In genomic region chr20:37903317-37904007, GRCh38 we compare ENCODE assay signal across 8 cellular contexts. TPM values are rescaled to one million over a fixed set of nuclear protein-coding genes. Genes with fewer than 3 reads are reported as not detected.
A peak's percentile ranks its signal among the peaks of the same experiment; 100 is the strongest.
DNase-seq lines count a peak whose midpoint lies in the region; ATAC-seq and TF ChIP-seq lines count a peak whose summit lies in the region.

No MANE protein-coding gene starts in this region.

- H3K4me1 Mint-ChIP-seq in Calu3 (ENCODE audit: low read depth, unreplicated experiment) (peaks cover 7% of the 10 kb centered on the region), IgD-negative memory B cell (peaks cover 8 to 11% (median 8%) of the 10 kb centered on the region in 3 donors), endothelial cell (ENCODE audit: unreplicated experiment) (peaks cover 9% of the 10 kb centered on the region), osteocyte (ENCODE audit: unreplicated experiment) (peaks cover 48% of the 10 kb centered on the region)

- no peak for ATAC-seq in HG02678 (IDR thresholded peaks at IDR 0.05; ENCODE audit: unreplicated experiment)

- H3K9me3 Mint-ChIP-seq in Calu3 (ENCODE audit: low read depth, unreplicated experiment) (no peaks in the 10 kb centered on the region), IgD-negative memory B cell (peaks cover 0 to 6% (median 0%) of the 10 kb centered on the region in 3 donors), endothelial cell (ENCODE audit: unreplicated experiment) (no peaks in the 10 kb centered on the region), osteocyte (ENCODE audit: unreplicated experiment) (no peaks in the 10 kb centered on the region)

- H3K4me3 Mint-ChIP-seq in Calu3 (ENCODE audit: low read depth, unreplicated experiment) (peak overlapping the region; percentile 55), IgD-negative memory B cell (peak overlapping the region; percentile 28 to 91 (median 80)), endothelial cell (ENCODE audit: unreplicated experiment) (peak overlapping the region; percentile 92), osteocyte (ENCODE audit: unreplicated experiment) (peak overlapping the region; percentile 84)

- TF ChIP-seq CTCF in Calu3 (IDR thresholded peaks at IDR 0.05; ENCODE audit: unreplicated experiment) (peak; percentile 78), endothelial cell (IDR thresholded peaks at IDR 0.05; ENCODE audit: unreplicated experiment) (peak; percentile 59), osteocyte (IDR thresholded peaks at IDR 0.05) (peak; percentile 59)

- CTCF ChIA-PET in Calu3 (lab: Charles Lee): no interaction called here

- DNase-seq in Calu3: peak; percentile 45
- DNase-seq in endothelial cell (ENCODE audit: low spot score): peak; percentile 23
- no peak for DNase-seq in osteocyte (ENCODE audit: extremely low spot score, unreplicated experiment)
- no peak for DNase-seq in central memory CD4-positive, alpha-beta T cell
- DNase-seq in NCI-H510A treated with DMSO at 0.1 percent for 48 hours (lab: John Stamatoyannopoulos, UW): no peak
- DNase-seq in stimulated activated CD4-positive, alpha-beta T cell treated with anti-CD3 and anti-CD28 coated beads, Interleukin-12 subunit alpha, Interleukin-12 subunit beta, amount 100 ng/mL, for 4 hours: no peak

- H3K27ac Mint-ChIP-seq in Calu3 (ENCODE audit: unreplicated experiment): no peak overlapping the region
- peak overlapping the region in 2 of 3 donors; percentile 21 to 46 for H3K27ac Mint-ChIP-seq in IgD-negative memory B cell
- H3K27ac Mint-ChIP-seq in endothelial cell (ENCODE audit: unreplicated experiment): peak overlapping the region; percentile 64
- peak overlapping the region; percentile 59 for H3K27ac Mint-ChIP-seq in osteocyte (ENCODE audit: unreplicated experiment)

- H3K36me3 Mint-ChIP-seq in Calu3 (ENCODE audit: insufficient read depth, unreplicated experiment) (peaks cover 5% of the 10 kb centered on the region), IgD-negative memory B cell (peaks cover 3% of the 10 kb centered on the region), endothelial cell (ENCODE audit: low read depth, unreplicated experiment) (peaks cover 5% of the 10 kb centered on the region), osteocyte (ENCODE audit: unreplicated experiment) (no peaks in the 10 kb centered on the region)

- peaks cover 87% of the 10 kb centered on the region for H3K27me3 Mint-ChIP-seq in Calu3 (ENCODE audit: unreplicated experiment)
- H3K27me3 Mint-ChIP-seq in IgD-negative memory B cell: peaks cover 36% of the 10 kb centered on the region
- peaks cover 17% of the 10 kb centered on the region for H3K27me3 Mint-ChIP-seq in endothelial cell (ENCODE audit: unreplicated experiment)
- H3K27me3 Mint-ChIP-seq in osteocyte (ENCODE audit: unreplicated experiment): peaks cover 12% of the 10 kb centered on the region

- intact Hi-C loops in Calu3 (cut with micrococcal nuclease; ENCODE audit: unreplicated experiment): no loop called here

- BruUV-seq in Calu3 (replicated peaks; lab: Mats Ljungman, UMichigan): no TSS peak

RNA-seq across cellular contexts. Expression of gene VSTM2L, which starts 0.5 kb away (rescaled TPM):
- total RNA-seq in Calu3 (2022) (0.71 and 2.8 TPM in 2 replicates), endothelial cell (ENCODE audit: unreplicated experiment) (1.6 TPM), osteocyte (14.6 and 14.7 TPM in 2 replicates)
- polyA plus RNA-seq in IgD-negative memory B cell: not detected

Comparison
In these comparisons a context has a peak if more than half of its experiments do, and no peak if none do; other contexts are left out.
1. DNase-seq: peak in Calu3 (single experiment) and endothelial cell (single experiment); none in osteocyte (single experiment), central memory CD4-positive, alpha-beta T cell (single experiment), NCI-H510A treated with DMSO at 0.1 percent for 48 hours (single experiment) and stimulated activated CD4-positive, alpha-beta T cell treated with anti-CD3 and anti-CD28 coated beads, Interleukin-12 subunit alpha, Interleukin-12 subunit beta, amount 100 ng/mL, for 4 hours (single experiment).
2. Peak in every context shown above with its lines, with median percentiles within 50 percentile points of each other: H3K4me3 Mint-ChIP-seq and CTCF ChIP-seq.